In genomic region chr14:91354979-91355685, GRCh38 we compare ENCODE assay signal across 8 cellular contexts.
DNase-seq lines count a peak whose midpoint lies in the region; ATAC-seq and TF ChIP-seq lines count a peak whose summit lies in the region.

No MANE protein-coding gene starts in this region.

- peak; percentile 51 for DNase-seq in MM.1S
- DNase-seq in activated T-cell treated with anti-CD3 and anti-CD28 coated beads, Interleukin-2, amount 50 U/mL, for 1 hour = peak; percentile 58
- DNase-seq in lower lobe of right lung = peak; percentile 23
- no peak for DNase-seq in NCI-H187 (lab: John Stamatoyannopoulos, UW)

- H3K9me3 ChIP-seq in MM.1S (replicated peaks; ENCODE audit: insufficient read depth, low read length) (no peaks in the 10 kb centered on the region), lower lobe of right lung (no peaks in the 10 kb centered on the region)

- H3K4me3 ChIP-seq in MM.1S (ENCODE audit: low read length) = peak overlapping the region; percentile 33
- no peak overlapping the region for H3K4me3 ChIP-seq in lower lobe of right lung

- peaks cover 97% of the 10 kb centered on the region for H3K79me2 ChIP-seq in MM.1S (ENCODE audit: low read length)

- H3K4me1 ChIP-seq in MM.1S (ENCODE audit: low read length) (peaks cover 78% of the 10 kb centered on the region), lower lobe of right lung (peaks cover 42% of the 10 kb centered on the region)

- no peaks in the 10 kb centered on the region for H4K20me1 ChIP-seq in MM.1S (ENCODE audit: insufficient read depth, low read length)

- no peaks in the 10 kb centered on the region for H3K27me3 ChIP-seq in MM.1S (replicated peaks; ENCODE audit: insufficient read depth, low read length)
- H3K27me3 ChIP-seq in lower lobe of right lung (ENCODE audit: low read depth) = no peaks in the 10 kb centered on the region

- H3F3A ChIP-seq in MM.1S (ENCODE audit: insufficient read depth, low read length) = peaks cover 79% of the 10 kb centered on the region

- H3K27ac ChIP-seq in MM.1S (ENCODE audit: low read length) = peak overlapping the region; percentile 99
- H3K27ac ChIP-seq in lower lobe of right lung = no peak overlapping the region

- peak overlapping the region; percentile 93 for H3K4me2 ChIP-seq in MM.1S (ENCODE audit: low read depth, low read length)

- H3K36me3 ChIP-seq in MM.1S (replicated peaks; ENCODE audit: insufficient read depth, low read length) = no peaks in the 10 kb centered on the region
- H3K36me3 ChIP-seq in lower lobe of right lung = no peaks in the 10 kb centered on the region

- no peaks in the 10 kb centered on the region for H3K9me2 ChIP-seq in MM.1S (replicated peaks; ENCODE audit: insufficient read depth, low read length)

- peak; percentile 82 for TF ChIP-seq CTCF in GM12873 (IDR thresholded peaks at IDR 0.05; ENCODE audit: insufficient read depth, low read depth, low read length, missing control alignments)
- peak; percentile 57 for TF ChIP-seq CTCF in MM.1S (IDR thresholded peaks at IDR 0.05; ENCODE audit: low read length)
- peak; percentile 22 for TF ChIP-seq CTCF in lower lobe of right lung (IDR thresholded peaks at IDR 0.05)

- ATAC-seq in lower lobe of right lung (no peak), HG02763 (IDR thresholded peaks at IDR 0.05; ENCODE audit: unreplicated experiment) (no peak), GM19328 (IDR thresholded peaks at IDR 0.05; ENCODE audit: unreplicated experiment) (no peak), HG03469 (IDR thresholded peaks at IDR 0.05; ENCODE audit: unreplicated experiment) (no peak)

- intact Hi-C loops in lower lobe of right lung (cut with DNase I) = no loop called here

- no peak overlapping the region for H2AFZ ChIP-seq in MM.1S (ENCODE audit: low read length)

- H3K9ac ChIP-seq in MM.1S (ENCODE audit: low read length) = peak overlapping the region; percentile 71

Comparison
In these comparisons a context has a peak if more than half of its experiments do, and no peak if none do; other contexts are left out.
1. CTCF ChIP-seq: peak in every context shown above with its lines; median percentile 82 in GM12873; 57 in MM.1S; 22 in lower lobe of right lung.
2. DNase-seq: peak in MM.1S (single experiment), activated T-cell treated with anti-CD3 and anti-CD28 coated beads, Interleukin-2, amount 50 U/mL, for 1 hour (single experiment) and lower lobe of right lung (single experiment); none in NCI-H187 (0 of 2).